Comparison of ENCODE assay signal across 29 cellular contexts in genomic region chr1:82923957-82924356, GRCh38.
"Had no signal": no experiment of that assay in that cellular context is flagged by ENCODE, and none has a peak within 500 bp of the region (broad histone marks: within the 10 kb centered on the region; RNA-seq: fewer than 3 reads in every experiment).

No MANE protein-coding gene starts in this region.

- H3K4me3 ChIP-seq: hepatocyte, left ventricle myocardium inferior, lung, neural progenitor cell, psoas muscle, right atrium auricular region, right lobe of liver, smooth muscle cell, stomach, testis, thyroid gland, upper lobe of right lung had no signal

- H3K4me1 ChIP-seq: psoas muscle, right lobe of liver, upper lobe of right lung had no signal

- H3K27me3 ChIP-seq: hepatocyte, neural progenitor cell, neutrophil, right atrium auricular region, right lobe of liver, stomach, testis, thyroid gland, upper lobe of right lung had no signal

- H3K36me3 Mint-ChIP-seq: mesothelial cell of epicardium; naive B cell; natural killer cell; neural progenitor cell; stimulated activated memory B cell treated with anti-CD40 and anti-IgM and Interleukin-4, amounts not matched to agents 10 μg/mL and 1 μg/mL and 100 μg/mL, for 72 hours had no signal

- H3K27ac ChIP-seq: hepatocyte, left ventricle myocardium inferior, neural progenitor cell, neutrophil, parathyroid adenoma, psoas muscle, right atrium auricular region, right lobe of liver, stomach, testis, thyroid gland, upper lobe of right lung had no signal

- FAIRE-seq: urothelium cell line had no signal

- H3K9me3 Mint-ChIP-seq: mesothelial cell of epicardium; nephron progenitor cell; neural progenitor cell; stimulated activated memory B cell treated with anti-CD40 and anti-IgM and Interleukin-4, amounts not matched to agents 10 μg/mL and 1 μg/mL and 100 μg/mL, for 72 hours had no signal

- H3K27me3 Mint-ChIP-seq: naive B cell; stimulated activated memory B cell treated with anti-CD40 and anti-IgM and Interleukin-4, amounts not matched to agents 10 μg/mL and 1 μg/mL and 100 μg/mL, for 72 hours had no signal

- H3K27ac Mint-ChIP-seq: mesothelial cell of epicardium; naive B cell; natural killer cell; nephron progenitor cell; neural progenitor cell; stimulated activated memory B cell treated with anti-CD40 and anti-IgM and Interleukin-4, amounts not matched to agents 10 μg/mL and 1 μg/mL and 100 μg/mL, for 72 hours had no signal

- H3K36me3 ChIP-seq: left ventricle myocardium inferior, neural progenitor cell, neutrophil, right atrium auricular region, right lobe of liver, stomach, thyroid gland, upper lobe of right lung had no signal

- ATAC-seq: natural killer cell; psoas muscle; right lobe of liver; stimulated activated memory B cell treated with anti-CD40 and anti-IgM and Interleukin-4, amounts not matched to agents 10 μg/mL and 1 μg/mL and 100 μg/mL, for 72 hours; upper lobe of right lung had no signal

- H3K4me3 Mint-ChIP-seq: mesothelial cell of epicardium; naive B cell; natural killer cell; nephron progenitor cell; neural progenitor cell; stimulated activated memory B cell treated with anti-CD40 and anti-IgM and Interleukin-4, amounts not matched to agents 10 μg/mL and 1 μg/mL and 100 μg/mL, for 72 hours had no signal

- DNase-seq: islet precursor cell; left ventricle myocardium inferior; mesendoderm; naive B cell; natural killer cell; nephron progenitor cell; occipital lobe; psoas muscle; right lobe of liver; stimulated activated CD4-positive, alpha-beta T cell treated with anti-CD3 and anti-CD28 coated beads, Interleukin-1b, Interleukin-23, amount 100 ng/mL, for 48 hours; stimulated activated CD4-positive, alpha-beta T cell treated with anti-CD3 and anti-CD28 coated beads, Interleukin-2, amount 100 ng/mL, for 48 hours; stimulated activated CD4-positive, alpha-beta T cell treated with anti-CD3 and anti-CD28 coated beads, Interleukin-4, amount 100 ng/mL, for 4 hours; stimulated activated CD8-positive, alpha-beta memory T cell treated with anti-CD3 and anti-CD28 coated beads, Interleukin-4, amount 100 ng/mL, for 48 hours; stimulated activated naive CD4-positive, alpha-beta T cell treated with Interleukin-2 at 50 U/mL for 16 hours; stomach; testis; thyroid gland; trophoblast cell; upper lobe of right lung had no signal

- H3K4me1 Mint-ChIP-seq: naive B cell; natural killer cell; stimulated activated memory B cell treated with anti-CD40 and anti-IgM and Interleukin-4, amounts not matched to agents 10 μg/mL and 1 μg/mL and 100 μg/mL, for 72 hours had no signal
